Comparison of ENCODE assay signal across 12 cellular contexts in the genomic region with DNA sequence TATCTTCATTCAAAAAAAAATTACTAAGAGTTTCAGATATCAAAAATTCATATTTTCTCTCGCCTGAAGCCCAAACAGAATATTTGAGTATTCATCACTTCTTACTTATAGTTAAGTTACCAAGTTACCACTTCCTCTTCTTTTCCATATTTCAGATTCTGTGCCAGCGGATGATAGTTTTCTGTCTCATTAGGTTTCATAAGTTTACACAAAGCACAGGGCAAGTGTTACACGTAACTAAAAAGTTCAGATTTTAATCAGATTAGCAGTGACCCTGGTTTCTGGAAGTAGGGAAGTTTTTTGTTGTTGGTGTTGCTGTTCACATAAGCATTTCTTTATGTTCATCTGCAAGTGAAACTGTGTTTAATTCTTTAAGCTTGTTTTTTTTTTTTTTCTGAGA. TPM values are rescaled to one million over a fixed set of nuclear protein-coding genes. Genes with fewer than 3 reads are reported as not detected.
DNase-seq lines count a peak whose midpoint lies in the region; ATAC-seq, FAIRE-seq and TF ChIP-seq lines count a peak whose summit lies in the region.
"Had no signal": no experiment of that assay in that cellular context is flagged by ENCODE, and none has a peak within 500 bp of the region (broad histone marks: within the 10 kb centered on the region; RNA-seq: fewer than 3 reads in every experiment).

No MANE protein-coding gene starts in this region.

- no peaks in the 10 kb centered on the region for H3K9me2 ChIP-seq in hepatocyte (replicated peaks; ENCODE audit: insufficient read depth)

- no peaks in the 10 kb centered on the region for H3K9me3 Mint-ChIP-seq in CD4-positive, CD25-positive, alpha-beta regulatory T cell
- H3K9me3 Mint-ChIP-seq in dendritic cell treated with granulocyte-macrophage colony-stimulating factor and Interleukin-4, amounts not matched to agents 40 ng/mL and 50 ng/mL, for 4 days = no peaks in the 10 kb centered on the region
- no peaks in the 10 kb centered on the region for H3K9me3 Mint-ChIP-seq in glutamatergic neuron (ENCODE audit: unreplicated experiment)

- peak in 1 of 3 donors; percentile 44 for DNase-seq in CD4-positive, CD25-positive, alpha-beta regulatory T cell
- DNase-seq in GM19239 (ENCODE audit: insufficient read length, low spot score) (no peak), NOMO-1 (lab: John Stamatoyannopoulos, UW; ENCODE audit: unreplicated experiment in 2 of 2) (peak; percentile 17 to 79), suprapubic skin (ENCODE audit: low spot score in 2 of 2) (no peak), hepatocyte (ENCODE audit: low spot score) (no peak), glutamatergic neuron (no peak)
- DNase-seq: mammary epithelial cell had no signal

- 84% methylated on average over 3 of the region's 3 CpGs for WGBS in suprapubic skin
- 94% methylated on average over 3 of the region's 3 CpGs for WGBS in hepatocyte (ENCODE audit: low lambda C conversion rate, missing lambda C conversion rate)

- no peak overlapping the region for H3K27ac ChIP-seq in CD4-positive, CD25-positive, alpha-beta regulatory T cell (ENCODE audit: insufficient read depth, low read length, poor library complexity, severe bottlenecking)
- H3K27ac ChIP-seq in suprapubic skin (no peak overlapping the region), hepatocyte (no peak overlapping the region)
- H3K27ac ChIP-seq: BLaER1 treated with 17β-estradiol and CSF1 and Interleukin-3, amounts not matched to agents 10 nM and 100 nM; prostate gland had no signal

- H3K4me1 Mint-ChIP-seq in CD4-positive, CD25-positive, alpha-beta regulatory T cell = peaks cover 39 to 78% (median 64%) of the 10 kb centered on the region in 4 donors
- peaks cover 54% of the 10 kb centered on the region for H3K4me1 Mint-ChIP-seq in dendritic cell treated with granulocyte-macrophage colony-stimulating factor and Interleukin-4, amounts not matched to agents 40 ng/mL and 50 ng/mL, for 4 days (ENCODE audit: low read depth)
- H3K4me1 Mint-ChIP-seq in glutamatergic neuron (ENCODE audit: low read depth, unreplicated experiment) = no peaks in the 10 kb centered on the region

- H3K9me3 ChIP-seq in CD4-positive, CD25-positive, alpha-beta regulatory T cell (ENCODE audit: control insufficient read depth in 2 of 2, low read length in 2 of 2) = no peaks in the 10 kb centered on the region
- H3K9me3 ChIP-seq in suprapubic skin = no peaks in the 10 kb centered on the region
- H3K9me3 ChIP-seq in hepatocyte (ENCODE audit: low read depth) = no peaks in the 10 kb centered on the region
- H3K9me3 ChIP-seq: BLaER1 treated with 17β-estradiol and CSF1 and Interleukin-3, amounts not matched to agents 10 nM and 100 nM; prostate gland had no signal

- TF ChIP-seq CTCF in suprapubic skin (IDR thresholded peaks at IDR 0.05) (no peak), hepatocyte (IDR thresholded peaks at IDR 0.05; ENCODE audit: poor library complexity) (no peak), glutamatergic neuron (IDR thresholded peaks at IDR 0.05; ENCODE audit: partially characterized antibody, unreplicated experiment) (no peak)

- H3K36me3 ChIP-seq in CD4-positive, CD25-positive, alpha-beta regulatory T cell (ENCODE audit: control insufficient read depth, insufficient read depth, low read length) = no peaks in the 10 kb centered on the region
- no peaks in the 10 kb centered on the region for H3K36me3 ChIP-seq in suprapubic skin
- no peaks in the 10 kb centered on the region for H3K36me3 ChIP-seq in hepatocyte (replicated peaks; ENCODE audit: insufficient read depth, low read depth)
- H3K36me3 ChIP-seq: prostate gland had no signal

- H2AFZ ChIP-seq in hepatocyte = no peak overlapping the region

- peaks cover 93% of the 10 kb centered on the region for H3K79me2 ChIP-seq in hepatocyte

- no peak for TF ChIP-seq POLR2A in suprapubic skin (IDR thresholded peaks at IDR 0.05)

- no peak for TF ChIP-seq EP300 in suprapubic skin (IDR thresholded peaks at IDR 0.05)

- peaks cover 8% of the 10 kb centered on the region for H4K20me1 ChIP-seq in hepatocyte (ENCODE audit: insufficient read depth, poor library complexity, severe bottlenecking)

- no peak overlapping the region for H3K4me2 ChIP-seq in hepatocyte

- intact Hi-C loops in dendritic cell treated with granulocyte-macrophage colony-stimulating factor and Interleukin-4, amounts not matched to agents 40 ng/mL and 50 ng/mL, for 4 days (cut with micrococcal nuclease) = loop anchor here (1.0 kb wide), 1 partner anchor 9 kb away; no protein-coding TSS in a partner anchor

- H3K4me3 ChIP-seq in CD4-positive, CD25-positive, alpha-beta regulatory T cell (ENCODE audit: low read depth, low read length) = peak overlapping the region; percentile 58
- no peak overlapping the region for H3K4me3 ChIP-seq in suprapubic skin
- no peak overlapping the region for H3K4me3 ChIP-seq in hepatocyte
- H3K4me3 ChIP-seq: BLaER1 treated with 17β-estradiol and CSF1 and Interleukin-3, amounts not matched to agents 10 nM and 100 nM; prostate gland had no signal

- H3K4me3 Mint-ChIP-seq in CD4-positive, CD25-positive, alpha-beta regulatory T cell = peak overlapping the region; percentile 2 to 73 (median 33)
- peak overlapping the region; percentile 61 for H3K4me3 Mint-ChIP-seq in dendritic cell treated with granulocyte-macrophage colony-stimulating factor and Interleukin-4, amounts not matched to agents 40 ng/mL and 50 ng/mL, for 4 days
- no peak overlapping the region for H3K4me3 Mint-ChIP-seq in glutamatergic neuron (ENCODE audit: unreplicated experiment)

- H3K27ac Mint-ChIP-seq in CD4-positive, CD25-positive, alpha-beta regulatory T cell = peak overlapping the region in 1 of 3 donors; percentile 9
- H3K27ac Mint-ChIP-seq in dendritic cell treated with granulocyte-macrophage colony-stimulating factor and Interleukin-4, amounts not matched to agents 40 ng/mL and 50 ng/mL, for 4 days = peak overlapping the region; percentile 60
- no peak overlapping the region for H3K27ac Mint-ChIP-seq in glutamatergic neuron (ENCODE audit: unreplicated experiment)

- H3K27me3 Mint-ChIP-seq in CD4-positive, CD25-positive, alpha-beta regulatory T cell = no peaks in the 10 kb centered on the region
- H3K27me3 Mint-ChIP-seq in dendritic cell treated with granulocyte-macrophage colony-stimulating factor and Interleukin-4, amounts not matched to agents 40 ng/mL and 50 ng/mL, for 4 days = no peaks in the 10 kb centered on the region
- H3K27me3 Mint-ChIP-seq in glutamatergic neuron (ENCODE audit: unreplicated experiment) = no peaks in the 10 kb centered on the region

- peaks cover 37% of the 10 kb centered on the region for H3K4me1 ChIP-seq in CD4-positive, CD25-positive, alpha-beta regulatory T cell (ENCODE audit: control insufficient read depth, insufficient read depth, low read length, poor library complexity, severe bottlenecking)
- peaks cover 4% of the 10 kb centered on the region for H3K4me1 ChIP-seq in suprapubic skin
- H3K4me1 ChIP-seq in hepatocyte (ENCODE audit: insufficient read depth) = peaks cover 9% of the 10 kb centered on the region
- H3K4me1 ChIP-seq: prostate gland had no signal

- H3K27me3 ChIP-seq in CD4-positive, CD25-positive, alpha-beta regulatory T cell (ENCODE audit: control insufficient read depth, insufficient read depth, low read length) = no peaks in the 10 kb centered on the region
- H3K27me3 ChIP-seq in suprapubic skin (no peaks in the 10 kb centered on the region), hepatocyte (no peaks in the 10 kb centered on the region)
- H3K27me3 ChIP-seq: BLaER1 treated with 17β-estradiol and CSF1 and Interleukin-3, amounts not matched to agents 10 nM and 100 nM had no signal

- peak; percentile 82 for FAIRE-seq in GM19239 (lab: Jason Lieb, UNC)

- ATAC-seq in CD4-positive, CD25-positive, alpha-beta regulatory T cell (ENCODE audit: low read depth in 2 of 2) = no peak
- ATAC-seq in HG02884 (IDR thresholded peaks at IDR 0.05; ENCODE audit: unreplicated experiment) = no peak
- ATAC-seq: Right ventricle myocardium inferior had no signal

- peaks cover 13% of the 10 kb centered on the region for H3K36me3 Mint-ChIP-seq in CD4-positive, CD25-positive, alpha-beta regulatory T cell
- H3K36me3 Mint-ChIP-seq in dendritic cell treated with granulocyte-macrophage colony-stimulating factor and Interleukin-4, amounts not matched to agents 40 ng/mL and 50 ng/mL, for 4 days (ENCODE audit: low read depth) = peaks cover 9% of the 10 kb centered on the region
- H3K36me3 Mint-ChIP-seq in glutamatergic neuron (ENCODE audit: unreplicated experiment) = no peaks in the 10 kb centered on the region

RNA-seq across cellular contexts. Expression of a gene that starts 10.2 kb away (rescaled TPM):
- total RNA-seq in CD4-positive, CD25-positive, alpha-beta regulatory T cell = 45.0 TPM
- 10 to 100 TPM; 23.7 to 37.0 (median 28.2) TPM for polyA plus RNA-seq in CD4-positive, CD25-positive, alpha-beta regulatory T cell
- total RNA-seq in suprapubic skin (10 to 100 TPM; 49.1 to 64.3 (median 57.1) TPM), hepatocyte (44.7 and 50.9 TPM in 2 replicates), glutamatergic neuron (ENCODE audit: unreplicated experiment) (13.3 TPM)
- polyA plus RNA-seq in hepatocyte = 11.8 and 12.0 TPM in 2 replicates

Comparison
In these comparisons a context has a peak if more than half of its experiments do, and no peak if none do; other contexts are left out.
1. DNase-seq: peak in NOMO-1 (2 of 2); none in GM19239 (single experiment), suprapubic skin (0 of 2), hepatocyte (single experiment) and glutamatergic neuron (single experiment).